Comparison of ENCODE assay signal across 34 cellular contexts in the genomic region with DNA sequence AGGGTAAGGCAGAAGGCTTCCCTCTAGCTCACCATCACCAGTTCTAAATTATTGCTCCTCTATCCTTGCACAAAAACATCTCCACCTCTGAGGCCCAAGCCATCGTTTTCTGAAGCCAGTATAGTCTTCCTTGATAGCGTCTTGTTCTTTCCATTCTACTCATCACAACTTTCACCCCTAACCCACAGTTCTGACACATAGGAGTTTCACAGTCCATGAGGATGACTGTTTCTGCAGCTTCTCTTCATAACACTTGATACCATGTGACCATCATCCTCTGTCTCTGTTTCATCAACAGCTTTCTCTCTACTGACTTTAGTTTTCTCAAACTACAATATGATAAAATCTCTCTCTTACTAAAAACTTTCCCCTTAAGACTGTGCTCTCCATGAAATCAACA.
"Had no signal": no experiment of that assay in that cellular context is flagged by ENCODE, and none has a peak within 500 bp of the region (broad histone marks: within the 10 kb centered on the region; RNA-seq: fewer than 3 reads in every experiment).

No MANE protein-coding gene starts in this region.

- H2AFZ ChIP-seq: hepatocyte had no signal

- H3K27ac Mint-ChIP-seq: activated CD4-positive, alpha-beta T cell treated with anti-CD3 and anti-CD28 coated beads, Interleukin-2, amount 10 ng/mL, durations not matched to agents 7 days and 5 days; activated CD8-positive, alpha-beta T cell treated with anti-CD3 and anti-CD28 coated beads for 36 hours; activated naive CD4-positive, alpha-beta T cell treated with anti-CD3 and anti-CD28 coated beads, Interleukin-2, amount 10 ng/mL, durations not matched to agents 7 days and 5 days; activated naive CD4-positive, alpha-beta T cell treated with anti-CD3 and anti-CD28 coated beads, Interleukin-2, amount 50 U/mL, for 72 hours; activated naive CD8-positive, alpha-beta T cell treated with anti-CD3 and anti-CD28 coated beads, Interleukin-2, amount 10 ng/mL, durations not matched to agents 7 days and 5 days; dendritic cell treated with granulocyte-macrophage colony-stimulating factor and Interleukin-4, amounts not matched to agents 40 ng/mL and 50 ng/mL, for 4 days; endodermal cell; T-helper 17 cell; T-helper 2 cell treated with Interferon-gamma antibody and Interleukin-4, amounts not matched to agents 5 μg/mL and 100 μg/mL, for 36 hours had no signal

- H3K4me3 ChIP-seq: cardiac muscle cell, coronary artery, dorsolateral prefrontal cortex, gastrocnemius medialis, heart left ventricle, hepatocyte had no signal

- H3K4me1 Mint-ChIP-seq: activated CD4-positive, alpha-beta T cell treated with anti-CD3 and anti-CD28 coated beads, Interleukin-2, amount 10 ng/mL, durations not matched to agents 7 days and 5 days; activated naive CD4-positive, alpha-beta T cell treated with anti-CD3 and anti-CD28 coated beads, Interleukin-2, amount 10 ng/mL, durations not matched to agents 7 days and 5 days; activated naive CD8-positive, alpha-beta T cell treated with anti-CD3 and anti-CD28 coated beads, Interleukin-2, amount 10 ng/mL, durations not matched to agents 7 days and 5 days; T-helper 17 cell had no signal

- H3K36me3 Mint-ChIP-seq: activated naive CD4-positive, alpha-beta T cell treated with anti-CD3 and anti-CD28 coated beads, Interleukin-2, amount 10 ng/mL, durations not matched to agents 7 days and 5 days had no signal

- H3K9me3 ChIP-seq: gastrocnemius medialis, heart left ventricle had no signal

- DNase-seq: activated CD4-positive, alpha-beta T cell treated with anti-CD3 and anti-CD28 coated beads for 4 hours; activated CD4-positive, alpha-beta T cell treated with anti-CD3 and anti-CD28 coated beads, Interleukin-2, amount 10 ng/mL, durations not matched to agents 7 days and 5 days; activated CD4-positive, alpha-beta T cell treated with anti-CD3 and anti-CD28 coated beads, Interleukin-2, amount 50 U/mL, for 48 hours; activated CD4-positive, CD25-positive, alpha-beta regulatory T cell; activated CD4-positive, CD25-positive, alpha-beta regulatory T cell treated with anti-CD3 and anti-CD28 coated beads, Interleukin-2, amount 50 U/mL, for 72 hours; activated CD8-positive, alpha-beta memory T cell treated with anti-CD3 and anti-CD28 coated beads for 24 hours; activated CD8-positive, alpha-beta T cell treated with anti-CD3 and anti-CD28 coated beads for 36 hours; activated gamma-delta T cell; activated naive CD4-positive, alpha-beta T cell; activated naive CD4-positive, alpha-beta T cell treated with anti-CD3 and anti-CD28 coated beads, Interleukin-2, amount 10 ng/mL, durations not matched to agents 7 days and 5 days; activated naive CD8-positive, alpha-beta T cell treated with anti-CD3 and anti-CD28 coated beads, Interleukin-2, amount 10 ng/mL, durations not matched to agents 7 days and 5 days; activated T-cell treated with anti-CD3 and anti-CD28 coated beads, Interleukin-2, amount 50 U/mL, for 4 hours; amniotic stem cell; anterior cingulate cortex; central memory CD4-positive, alpha-beta T cell; cerebellar nuclear complex; dorsolateral prefrontal cortex; effector memory CD4-positive, alpha-beta T cell; endodermal cell; foreskin keratinocyte; gastrocnemius medialis; glutamatergic neuron; heart left ventricle; SW 1271; T-helper 1 cell; T-helper 17 cell; T1000 had no signal

- H3K27me3 ChIP-seq: cardiac muscle cell, dorsolateral prefrontal cortex, foreskin keratinocyte, gastrocnemius medialis, heart left ventricle, hepatocyte had no signal

- H3K4me3 Mint-ChIP-seq: activated CD4-positive, alpha-beta T cell treated with anti-CD3 and anti-CD28 coated beads, Interleukin-2, amount 10 ng/mL, durations not matched to agents 7 days and 5 days; activated CD8-positive, alpha-beta T cell treated with anti-CD3 and anti-CD28 coated beads for 36 hours; activated naive CD4-positive, alpha-beta T cell treated with anti-CD3 and anti-CD28 coated beads, Interleukin-2, amount 10 ng/mL, durations not matched to agents 7 days and 5 days; activated naive CD8-positive, alpha-beta T cell treated with anti-CD3 and anti-CD28 coated beads, Interleukin-2, amount 10 ng/mL, durations not matched to agents 7 days and 5 days; activated T-cell treated with anti-CD3 and anti-CD28 coated beads, Interleukin-2, amount 50 U/mL, for 4 hours; dendritic cell treated with granulocyte-macrophage colony-stimulating factor and Interleukin-4, amounts not matched to agents 40 ng/mL and 50 ng/mL, for 4 days; endodermal cell; T-helper 17 cell; T-helper 2 cell treated with Interferon-gamma antibody and Interleukin-4, amounts not matched to agents 5 μg/mL and 100 μg/mL, for 36 hours had no signal

- H3K4me1 ChIP-seq: foreskin keratinocyte, gastrocnemius medialis, heart left ventricle had no signal

- ATAC-seq: activated CD8-positive, alpha-beta T cell treated with anti-CD3 and anti-CD28 coated beads for 36 hours; activated naive CD4-positive, alpha-beta T cell treated with anti-CD3 and anti-CD28 coated beads, Interleukin-2, amount 50 U/mL, for 72 hours; activated T-cell treated with anti-CD3 and anti-CD28 coated beads, Interleukin-2, amount 50 U/mL, for 4 hours; esophagus mucosa; foreskin keratinocyte; gastrocnemius medialis; heart left ventricle; T-helper 17 cell had no signal

- H3K79me2 ChIP-seq: hepatocyte had no signal

- H3K27me3 Mint-ChIP-seq: activated CD4-positive, alpha-beta T cell treated with anti-CD3 and anti-CD28 coated beads, Interleukin-2, amount 10 ng/mL, durations not matched to agents 7 days and 5 days; activated CD8-positive, alpha-beta T cell treated with anti-CD3 and anti-CD28 coated beads for 36 hours; activated naive CD4-positive, alpha-beta T cell treated with anti-CD3 and anti-CD28 coated beads, Interleukin-2, amount 10 ng/mL, durations not matched to agents 7 days and 5 days; activated naive CD8-positive, alpha-beta T cell treated with anti-CD3 and anti-CD28 coated beads, Interleukin-2, amount 10 ng/mL, durations not matched to agents 7 days and 5 days; dendritic cell treated with granulocyte-macrophage colony-stimulating factor and Interleukin-4, amounts not matched to agents 40 ng/mL and 50 ng/mL, for 4 days; T-helper 17 cell had no signal

- H3K36me3 ChIP-seq: gastrocnemius medialis had no signal

- H3K4me2 ChIP-seq: hepatocyte had no signal

- H3K27ac ChIP-seq: cardiac muscle cell, coronary artery, dorsolateral prefrontal cortex, foreskin keratinocyte, gastrocnemius medialis, heart left ventricle, hepatocyte had no signal

- H3K9me3 Mint-ChIP-seq: activated CD4-positive, alpha-beta T cell treated with anti-CD3 and anti-CD28 coated beads, Interleukin-2, amount 10 ng/mL, durations not matched to agents 7 days and 5 days; activated CD8-positive, alpha-beta T cell treated with anti-CD3 and anti-CD28 coated beads for 36 hours; activated naive CD8-positive, alpha-beta T cell treated with anti-CD3 and anti-CD28 coated beads, Interleukin-2, amount 10 ng/mL, durations not matched to agents 7 days and 5 days; dendritic cell treated with granulocyte-macrophage colony-stimulating factor and Interleukin-4, amounts not matched to agents 40 ng/mL and 50 ng/mL, for 4 days; endodermal cell had no signal
